17 cellular contexts compared by ENCODE assay signal in the genomic region with DNA sequence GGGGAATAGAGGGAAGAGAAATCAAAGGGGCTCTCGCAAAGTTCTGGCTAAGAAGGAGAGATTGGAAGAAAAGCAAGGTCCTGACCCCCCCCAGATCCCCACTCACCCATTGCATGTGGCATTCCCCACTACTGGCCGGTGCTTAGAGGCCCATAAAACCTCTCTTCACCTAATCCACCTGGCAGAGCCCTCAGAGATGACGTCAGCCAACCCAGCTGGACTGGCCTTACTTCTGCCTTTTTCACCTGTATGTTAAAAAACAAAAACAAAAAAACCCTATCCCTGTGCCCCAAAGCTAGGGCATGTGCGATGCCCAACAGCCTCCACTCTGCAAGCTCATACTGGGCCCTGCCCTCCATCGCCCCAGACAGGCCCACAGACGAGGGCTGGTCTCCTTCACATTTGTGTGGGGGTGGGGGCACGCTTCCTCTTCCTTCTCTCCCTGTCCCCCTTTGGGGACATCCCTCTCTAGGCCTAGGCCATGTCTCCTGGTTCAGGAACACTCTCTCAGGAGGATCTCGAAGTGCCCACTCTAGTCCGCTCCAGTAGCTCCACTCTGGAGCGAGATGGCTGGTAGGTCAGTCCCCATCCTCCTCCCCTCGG. TPM values are rescaled to one million over a fixed set of nuclear protein-coding genes. Genes with fewer than 3 reads are reported as not detected.
DNase-seq lines count a peak whose midpoint lies in the region; ATAC-seq, FAIRE-seq and TF ChIP-seq lines count a peak whose summit lies in the region.
"Had no signal": no experiment of that assay in that cellular context is flagged by ENCODE, and none has a peak within 500 bp of the region (broad histone marks: within the 10 kb centered on the region; RNA-seq: fewer than 3 reads in every experiment).

No MANE protein-coding gene starts in this region.

- peaks cover 10% of the 10 kb centered on the region; the same call in 1 of the 2 replicates for H4K20me1 ChIP-seq in K562 (replicated peaks; ENCODE audit: control insufficient read depth, insufficient read depth, low read length)

- no TSS peak for BruUV-seq in K562 (replicated peaks; lab: Mats Ljungman, UMichigan)

- H3K9me3 Mint-ChIP-seq in type B pancreatic cell: no peaks in the 10 kb centered on the region
- H3K9me3 Mint-ChIP-seq in endodermal cell: no peaks in the 10 kb centered on the region
- H3K9me3 Mint-ChIP-seq: IgD-negative memory B cell had no signal

- H3K4me3 ChIP-seq in HEK293 (ENCODE audit: low read depth, low read length): no peak overlapping the region
- no peak overlapping the region for H3K4me3 ChIP-seq in K562
- H3K4me3 ChIP-seq in endodermal cell (ENCODE audit: low read length): no peak overlapping the region
- no peak overlapping the region for H3K4me3 ChIP-seq in foreskin fibroblast (ENCODE audit: low read depth in 1 of 2, low read length in 2 of 2)
- no peak overlapping the region for H3K4me3 ChIP-seq in WERI-Rb-1 (ENCODE audit: low read depth, low read length)
- H3K4me3 ChIP-seq: A549, HAP-1 had no signal

- CTCF ChIA-PET in HEK293 (lab: Yijun Ruan, JAX): interaction anchor here (0.5 to 1.1 kb wide), 3 partner anchors 13 to 338 kb away, joined by 3 read pairs; no protein-coding TSS in a partner anchor
- CTCF ChIA-PET in K562 (lab: Yijun Ruan, JAX; ENCODE audit: low intra/inter-chr PET ratio): no interaction called here

- no peak overlapping the region for H2AFZ ChIP-seq in K562 (ENCODE audit: low read depth, low read length)

- no peak for ATAC-seq in K562
- ATAC-seq: A549 had no signal

- H3K4me3 Mint-ChIP-seq in type B pancreatic cell (peak overlapping the region; percentile 34), endodermal cell (no peak overlapping the region)
- H3K4me3 Mint-ChIP-seq: CD14-positive monocyte had no signal

- H3K9me1 ChIP-seq in K562 (ENCODE audit: control insufficient read depth, insufficient read depth, low read length): no peaks in the 10 kb centered on the region

- H3K4me1 Mint-ChIP-seq in type B pancreatic cell (ENCODE audit: unreplicated experiment) (peaks cover 4% of the 10 kb centered on the region), endodermal cell (peaks cover 3% of the 10 kb centered on the region)

- DNase-seq in NCI-H510A treated with DMSO at 0.1 percent for 48 hours (lab: John Stamatoyannopoulos, UW) (peak; percentile 27), NCI-H510A (lab: John Stamatoyannopoulos, UW) (no peak), K562 (ENCODE audit: extremely low read depth in 1 of 4, low spot score in 3 of 4) (no peak), type B pancreatic cell (ENCODE audit: extremely low spot score, unreplicated experiment) (no peak), endodermal cell (no peak), foreskin fibroblast (no peak), WERI-Rb-1 (no peak)
- DNase-seq: Calu3, NCI-H1436 treated with DMSO at 0.1 percent for 48 hours, NCI-H446 had no signal

- WGBS in K562 (ENCODE audit: insufficient coverage, low coverage, missing lambda C conversion rate): 5% methylated on average over 9 of the region's 11 CpGs
- 86 to 93% methylated on average over 4 to 10 of the region's 11 CpGs for WGBS in endodermal cell (ENCODE audit: insufficient coverage in 1 of 2, insufficient read length in 1 of 2), 2 experiments

- no peak overlapping the region for H3K27ac ChIP-seq in HEK293 (ENCODE audit: extremely low read depth, low read depth, low read length)
- no peak overlapping the region for H3K27ac ChIP-seq in K562 (ENCODE audit: extremely low read depth, low read depth, low read length)
- H3K27ac ChIP-seq in endodermal cell (ENCODE audit: low read depth, low read length): no peak overlapping the region
- no peak overlapping the region for H3K27ac ChIP-seq in WERI-Rb-1
- H3K27ac ChIP-seq: A549 had no signal

- H3K36me3 Mint-ChIP-seq in type B pancreatic cell (no peaks in the 10 kb centered on the region), endodermal cell (ENCODE audit: low read depth) (no peaks in the 10 kb centered on the region)

- no peak for FAIRE-seq in K562 (lab: Jason Lieb, UNC)
- FAIRE-seq: A549 had no signal

- H3K27ac Mint-ChIP-seq in type B pancreatic cell: no peak overlapping the region
- no peak overlapping the region for H3K27ac Mint-ChIP-seq in endodermal cell
- H3K27ac Mint-ChIP-seq: IgD-negative memory B cell had no signal

- TF ChIP-seq RAD21 in K562 (CRISPR knock-in tag; conservative IDR thresholded peaks at IDR 0.05 in 1 of 2, IDR thresholded peaks at IDR 0.05 in 1 of 2): no peak

- H3K27me3 Mint-ChIP-seq in type B pancreatic cell (peaks cover 14% of the 10 kb centered on the region), endodermal cell (ENCODE audit: insufficient read depth) (peaks cover 32% of the 10 kb centered on the region)

- H3K79me2 ChIP-seq in K562 (ENCODE audit: control insufficient read depth, insufficient read depth, low read length): no peaks in the 10 kb centered on the region

- H3K4me1 ChIP-seq in HEK293 (ENCODE audit: control insufficient read depth, insufficient read depth, low read length) (no peaks in the 10 kb centered on the region), K562 (replicated peaks in 1 of 2; ENCODE audit: control insufficient read depth in 2 of 2, insufficient read depth in 2 of 2, low read length in 2 of 2) (peaks cover 0 to 17% of the 10 kb centered on the region in 2 experiments; a peak in 2 of 5 replicates), endodermal cell (ENCODE audit: control insufficient read depth, insufficient read depth, low read length) (no peaks in the 10 kb centered on the region)
- H3K4me1 ChIP-seq: HAP-1 had no signal

- intact Hi-C loops in K562 (cut with micrococcal nuclease): no loop called here

- H3K9me3 ChIP-seq in HEK293 (ENCODE audit: control insufficient read depth, insufficient read depth, low read depth, low read length): no peaks in the 10 kb centered on the region
- H3K9me3 ChIP-seq in K562 (replicated peaks; ENCODE audit: control insufficient read depth, insufficient read depth, low read depth, low read length): no peaks in the 10 kb centered on the region
- H3K9me3 ChIP-seq in endodermal cell (ENCODE audit: control insufficient read depth, low read length): no peaks in the 10 kb centered on the region
- no peaks in the 10 kb centered on the region for H3K9me3 ChIP-seq in WERI-Rb-1 (ENCODE audit: severe bottlenecking)
- H3K9me3 ChIP-seq: A549, HAP-1 had no signal

- no peaks in the 10 kb centered on the region for H3K36me3 ChIP-seq in HEK293 (ENCODE audit: control insufficient read depth in 2 of 2, insufficient read depth in 1 of 2, low read length in 2 of 2)
- H3K36me3 ChIP-seq in K562 (ENCODE audit: control insufficient read depth, insufficient read depth, low read length): no peaks in the 10 kb centered on the region
- H3K36me3 ChIP-seq in endodermal cell (ENCODE audit: control insufficient read depth, insufficient read depth, low read length): no peaks in the 10 kb centered on the region
- H3K36me3 ChIP-seq in WERI-Rb-1: peaks cover 4% of the 10 kb centered on the region; the same call in 1 of the 2 replicates
- H3K36me3 ChIP-seq: HAP-1 had no signal

- POLR2A ChIA-PET in HEK293 (lab: Yijun Ruan, JAX) (no interaction called here), K562 (lab: Yijun Ruan, JAX) (interaction anchor here (1.0 kb wide), 1 partner anchor 8 kb away, joined by 3 read pairs; no protein-coding TSS in a partner anchor)

- peaks cover 40 to 64% of the 10 kb centered on the region in 2 experiments for H3K27me3 ChIP-seq in K562 (ENCODE audit: control insufficient read depth in 2 of 2, insufficient read depth in 2 of 2, low read length in 2 of 2)
- H3K27me3 ChIP-seq in endodermal cell (ENCODE audit: control insufficient read depth, insufficient read depth, low read length, poor library complexity, severe bottlenecking): peaks cover 28% of the 10 kb centered on the region
- H3K27me3 ChIP-seq in WERI-Rb-1 (ENCODE audit: insufficient read depth, low read depth, severe bottlenecking): no peaks in the 10 kb centered on the region

- TF ChIP-seq CTCF in HEK293 (tag by site-specific recombination; IDR thresholded peaks at IDR 0.05): no peak
- TF ChIP-seq CTCF in K562 (IDR thresholded peaks at IDR 0.05 in 2 of 3, conservative IDR thresholded peaks at IDR 0.05 in 1 of 3; ENCODE audit: insufficient read depth in 2 of 3, low read depth in 1 of 3, low read length in 3 of 3): no peak
- TF ChIP-seq CTCF in type B pancreatic cell (conservative IDR thresholded peaks at IDR 0.05): no peak
- no peak for TF ChIP-seq CTCF in endodermal cell (conservative IDR thresholded peaks at IDR 0.05)
- TF ChIP-seq CTCF in foreskin fibroblast (IDR thresholded peaks at IDR 0.05; ENCODE audit: low read depth, low read length): no peak
- no peak for TF ChIP-seq CTCF in WERI-Rb-1 (IDR thresholded peaks at IDR 0.05; ENCODE audit: low read depth, low read length)

- in situ Hi-C loops in K562 (cut with MboI): no loop called here

- no peak overlapping the region for H3K4me2 ChIP-seq in K562 (ENCODE audit: insufficient read depth, low read length)
- H3K4me2 ChIP-seq: A549 had no signal

- no peak for TF ChIP-seq POLR2A in K562 (conservative IDR thresholded peaks at IDR 0.05)

- no peak overlapping the region for H3K9ac ChIP-seq in K562 (ENCODE audit: insufficient read depth in 1 of 2, low read depth in 2 of 2, low read length in 2 of 2)
- no peak overlapping the region for H3K9ac ChIP-seq in endodermal cell (ENCODE audit: extremely low read depth, low read length, poor library complexity, severe bottlenecking)

- TF ChIP-seq EP300 in K562 (IDR thresholded peaks at IDR 0.05; ENCODE audit: low read length): no peak

RNA-seq across cellular contexts. Expression of a gene that starts 37.2 kb away (rescaled TPM):
- 0.07 TPM in 1 of 2 replicates, not detected in the other for total RNA-seq in K562 (2011; cell fraction: chromatin; rRNA removed; ENCODE audit: low replicate concordance)
- total RNA-seq in K562 (2011; cell fraction: nucleolus; rRNA removed): 0.17 TPM in 1 of 2 replicates, not detected in the other
- total RNA-seq in K562 (2011; cell fraction: nucleoplasm; rRNA removed): not detected in 2 replicates
- total RNA-seq in K562 (2014; rRNA removed): not detected in 2 replicates
- total RNA-seq in K562 (2014; rRNA removed; fragmentation: Illumina TruSeq; extraction: Trizol): not detected in 2 replicates
- not detected in 2 replicates for total RNA-seq in K562 (2015; rRNA removed; fragmentation: Illumina TruSeq; extraction: Trizol)
- total RNA-seq in K562 (2021): not detected in 2 replicates
- polyA plus RNA-seq in K562 (2011; rRNA removed): 0.01 TPM in 1 of 2 replicates, not detected in the other
- 0.01 TPM in 1 of 2 replicates, not detected in the other for polyA plus RNA-seq in K562 (2011; cell fraction: cytosol; rRNA removed)
- 0.04 TPM in 1 of 2 replicates, not detected in the other for polyA plus RNA-seq in K562 (2011; cell fraction: nucleus; rRNA removed)
- not detected in 2 replicates for polyA plus RNA-seq in K562 (2012)
- not detected in 2 replicates for polyA plus RNA-seq in K562 (2014; fragmentation: Illumina TruSeq; extraction: Trizol)
- not detected for polyA plus RNA-seq in K562 (2014; fragmentation: Nextera tagmentation; extraction: Ambion mirVana)
- not detected in 2 replicates for polyA plus RNA-seq in K562 (2014; rRNA removed)
- not detected in 2 replicates for polyA minus RNA-seq in K562 (2011; rRNA and poly(A)+ RNA removed)
- polyA minus RNA-seq in K562 (2011; cell fraction: cytosol; rRNA and poly(A)+ RNA removed): not detected in 2 replicates
- not detected in 2 replicates for polyA minus RNA-seq in K562 (2011; cell fraction: nucleus; rRNA and poly(A)+ RNA removed)
- total RNA-seq in type B pancreatic cell (ENCODE audit: low replicate concordance): 5.7 and 17.8 TPM in 2 replicates
- 10 to 100 TPM; 10.5 to 17.7 TPM for total RNA-seq in endodermal cell
- polyA plus RNA-seq in endodermal cell (2013, experiment 1 of 2): 24.4 TPM
- polyA plus RNA-seq in endodermal cell (2013, experiment 2 of 2): 22.8 TPM
- total RNA-seq: Calu3, Daoy, RPMI7951 had no signal
- polyA plus RNA-seq: IgD-negative memory B cell had no signal
